14 cellular contexts compared by ENCODE assay signal in genomic region chr4:142407569-142407968, GRCh38.
A peak's percentile ranks its signal among the peaks of the same experiment; 100 is the strongest.
DNase-seq lines count a peak whose midpoint lies in the region; ATAC-seq and TF ChIP-seq lines count a peak whose summit lies in the region.
"Had no signal": no experiment of that assay in that cellular context is flagged by ENCODE, and none has a peak within 500 bp of the region (broad histone marks: within the 10 kb centered on the region; RNA-seq: fewer than 3 reads in every experiment).

No MANE protein-coding gene starts in this region.

- TF ChIP-seq CTCF in hepatocyte (IDR thresholded peaks at IDR 0.05; ENCODE audit: poor library complexity): no peak
- no peak for TF ChIP-seq CTCF in mucosa of descending colon (IDR thresholded peaks at IDR 0.05)

- H3K36me3 ChIP-seq in hepatocyte (replicated peaks; ENCODE audit: insufficient read depth, low read depth) (no peaks in the 10 kb centered on the region), mucosa of descending colon (ENCODE audit: low read depth) (no peaks in the 10 kb centered on the region)
- H3K36me3 ChIP-seq: left ventricle myocardium inferior, ovary had no signal

- no peaks in the 10 kb centered on the region for H3K9me2 ChIP-seq in hepatocyte (replicated peaks; ENCODE audit: insufficient read depth)

- H3K79me2 ChIP-seq in hepatocyte: no peaks in the 10 kb centered on the region

- H3K4me3 Mint-ChIP-seq in activated T-helper 17 cell treated with anti-CD3 and anti-CD28 coated beads, Interleukin-2, amount 50 U/mL, for 72 hours: peak overlapping the region; percentile 89
- H3K4me3 Mint-ChIP-seq: dendritic cell treated with granulocyte-macrophage colony-stimulating factor and Interleukin-4, amounts not matched to agents 40 ng/mL and 50 ng/mL, for 4 days had no signal

- no peak overlapping the region for H3K27ac ChIP-seq in hepatocyte
- H3K27ac ChIP-seq: left ventricle myocardium inferior, ovary had no signal

- H3K36me3 Mint-ChIP-seq in activated T-helper 17 cell treated with anti-CD3 and anti-CD28 coated beads, Interleukin-2, amount 50 U/mL, for 72 hours (ENCODE audit: low read depth): peaks cover 29% of the 10 kb centered on the region

- H3K9me3 Mint-ChIP-seq in activated T-helper 17 cell treated with anti-CD3 and anti-CD28 coated beads, Interleukin-2, amount 50 U/mL, for 72 hours: no peaks in the 10 kb centered on the region
- H3K9me3 Mint-ChIP-seq: dendritic cell treated with granulocyte-macrophage colony-stimulating factor and Interleukin-4, amounts not matched to agents 40 ng/mL and 50 ng/mL, for 4 days had no signal

- peaks cover 34% of the 10 kb centered on the region for H3K4me1 Mint-ChIP-seq in activated T-helper 17 cell treated with anti-CD3 and anti-CD28 coated beads, Interleukin-2, amount 50 U/mL, for 72 hours

- H3K27ac Mint-ChIP-seq in activated T-helper 17 cell treated with anti-CD3 and anti-CD28 coated beads, Interleukin-2, amount 50 U/mL, for 72 hours: peak overlapping the region; percentile 99
- H3K27ac Mint-ChIP-seq: dendritic cell treated with granulocyte-macrophage colony-stimulating factor and Interleukin-4, amounts not matched to agents 40 ng/mL and 50 ng/mL, for 4 days had no signal

- H3K4me1 ChIP-seq in hepatocyte (ENCODE audit: insufficient read depth) (peaks cover 13% of the 10 kb centered on the region), mucosa of descending colon (ENCODE audit: low read depth) (peaks cover 8% of the 10 kb centered on the region)

- H4K20me1 ChIP-seq in hepatocyte (ENCODE audit: insufficient read depth, poor library complexity, severe bottlenecking): no peaks in the 10 kb centered on the region

- H3K4me3 ChIP-seq in hepatocyte (no peak overlapping the region), mucosa of descending colon (no peak overlapping the region)
- H3K4me3 ChIP-seq: left ventricle myocardium inferior, ovary had no signal

- H3K9me3 ChIP-seq in hepatocyte (ENCODE audit: low read depth): no peaks in the 10 kb centered on the region
- no peaks in the 10 kb centered on the region for H3K9me3 ChIP-seq in mucosa of descending colon
- H3K9me3 ChIP-seq: left ventricle myocardium inferior, ovary had no signal

- WGBS in hepatocyte (ENCODE audit: low lambda C conversion rate, missing lambda C conversion rate): 50% methylated on average over 2 of the region's 2 CpGs

- no peaks in the 10 kb centered on the region for H3K27me3 ChIP-seq in hepatocyte
- H3K27me3 ChIP-seq: ovary had no signal

- DNase-seq in A172 (ENCODE audit: low spot score) (peak; percentile 67), EH (ENCODE audit: low read depth) (peak; percentile 40), hepatocyte (ENCODE audit: low spot score) (no peak), mucosa of descending colon (no peak)
- DNase-seq: activated effector memory CD4-positive, alpha-beta T cell treated with Interleukin-2 at 50 U/mL for 16 hours; left ventricle myocardium inferior; NCI-H1092; NCI-H446; ovary had no signal

- H3K4me2 ChIP-seq in hepatocyte: peak overlapping the region; percentile 2

- H2AFZ ChIP-seq in hepatocyte: no peak overlapping the region

- no peaks in the 10 kb centered on the region for H3K27me3 Mint-ChIP-seq in activated T-helper 17 cell treated with anti-CD3 and anti-CD28 coated beads, Interleukin-2, amount 50 U/mL, for 72 hours
- H3K27me3 Mint-ChIP-seq: dendritic cell treated with granulocyte-macrophage colony-stimulating factor and Interleukin-4, amounts not matched to agents 40 ng/mL and 50 ng/mL, for 4 days had no signal

- intact Hi-C loops in mucosa of descending colon (cut with DNase I, micrococcal nuclease): no loop called here

- ATAC-seq in activated T-helper 17 cell treated with anti-CD3 and anti-CD28 coated beads, Interleukin-2, amount 50 U/mL, for 72 hours (replicated peaks): no peak
- ATAC-seq in HG02938 (IDR thresholded peaks at IDR 0.05; ENCODE audit: unreplicated experiment): no peak
- ATAC-seq in HG03196 (IDR thresholded peaks at IDR 0.05; ENCODE audit: unreplicated experiment): no peak
- no peak for ATAC-seq in mucosa of descending colon
- no peak for ATAC-seq in HG03432 (IDR thresholded peaks at IDR 0.05; ENCODE audit: unreplicated experiment)

Comparison
In these comparisons a context has a peak if more than half of its experiments do, and no peak if none do; other contexts are left out.
1. DNase-seq: peak in A172 (single experiment) and EH (single experiment); none in hepatocyte (single experiment) and mucosa of descending colon (0 of 3).